8 cellular contexts compared by ENCODE assay signal in genomic region chr5:177390363-177391300, GRCh38. TPM values are rescaled to one million over a fixed set of nuclear protein-coding genes. Genes with fewer than 3 reads are reported as not detected.
DNase-seq lines count a peak whose midpoint lies in the region; ATAC-seq and TF ChIP-seq lines count a peak whose summit lies in the region.

No MANE protein-coding gene starts in this region.

- intact Hi-C loops in A673 (cut with micrococcal nuclease; ENCODE audit: unreplicated experiment): loop anchor here (1.0 kb wide), 2 partner anchors 64 to 111 kb away; no protein-coding TSS in a partner anchor

- WGBS in lung, 2 donors: 24 to 27% methylated on average over 13 of the region's 13 CpGs

- POLR2A ChIA-PET in A673 (lab: Charles Lee; ENCODE audit: low non-redundant PET): no interaction called here

- BruUV-seq in A673 (replicated peaks; lab: Mats Ljungman, UMichigan): no TSS peak

- H3K36me3 ChIP-seq in A673 (ENCODE audit: insufficient read depth, low read length, poor library complexity, severe bottlenecking) (no peaks in the 10 kb centered on the region), lung (ENCODE audit: control insufficient read depth in 2 of 2, insufficient read depth in 2 of 2, low read length in 2 of 2) (no peaks in the 10 kb centered on the region)

- ATAC-seq in GM18517 (IDR thresholded peaks at IDR 0.05; ENCODE audit: unreplicated experiment) (peak; percentile 50), HG03460 (IDR thresholded peaks at IDR 0.05; ENCODE audit: unreplicated experiment) (peak; percentile 57), lung (ENCODE audit: insufficient read depth, low FRiP score) (peak; percentile 78)

- peaks cover 4% of the 10 kb centered on the region for H3K4me1 ChIP-seq in A673 (ENCODE audit: insufficient read depth, low read length, poor library complexity, severe bottlenecking)
- H3K4me1 ChIP-seq in lung (ENCODE audit: control insufficient read depth in 2 of 2, insufficient read depth in 2 of 2, low read length in 2 of 2): no peaks in the 10 kb centered on the region

- H3K27me3 ChIP-seq in A673 (replicated peaks; ENCODE audit: insufficient read depth, low read depth, low read length, poor library complexity): no peaks in the 10 kb centered on the region
- H3K27me3 ChIP-seq in lung (ENCODE audit: control insufficient read depth, insufficient read depth): peaks cover 5% of the 10 kb centered on the region

- no peaks in the 10 kb centered on the region for H3K9me3 ChIP-seq in A673 (ENCODE audit: low read depth, low read length, poor library complexity, severe bottlenecking)
- H3K9me3 ChIP-seq in lung (ENCODE audit: control insufficient read depth in 2 of 2, insufficient read depth in 1 of 2, low read length in 1 of 2): no peaks in the 10 kb centered on the region

- CTCF ChIA-PET in A673 (lab: Charles Lee): interaction anchor here (0.5 to 1.7 kb wide), 12 partner anchors 8 to 110 kb away, joined by 3 to 33 read pairs (median 4); no protein-coding TSS in a partner anchor

- TF ChIP-seq CTCF in A673 (conservative IDR thresholded peaks at IDR 0.05; ENCODE audit: low read depth, low read length) (peak; percentile 85), lung (IDR thresholded peaks at IDR 0.05; ENCODE audit: control extremely low read depth, extremely low read depth) (peak; percentile 97)

- H3K27ac ChIP-seq in A673 (ENCODE audit: low read depth, low read length, poor library complexity, severe bottlenecking) (no peak overlapping the region), lung (ENCODE audit: low read depth in 1 of 2, low read length in 1 of 2) (no peak overlapping the region)

- peak; percentile 86 for DNase-seq in A673 (ENCODE audit: low spot score)
- DNase-seq in NCI-H526 (lab: John Stamatoyannopoulos, UW): peak; percentile 53 to 81
- peak; percentile 86 for DNase-seq in activated CD4-positive, alpha-beta T cell treated with anti-CD3 and anti-CD28 coated beads, Interleukin-2, amount 50 U/mL, for 1 hour
- peak; percentile 55 to 80 for DNase-seq in dermis microvascular lymphatic vessel endothelial cell (ENCODE audit: low read depth in 2 of 2)
- peak; percentile 83 for DNase-seq in lung (ENCODE audit: low spot score)
- peak; percentile 66 for DNase-seq in stimulated activated CD8-positive, alpha-beta memory T cell treated with anti-CD3 and anti-CD28 coated beads, Interleukin-12 subunit alpha, Interleukin-12 subunit beta, amount 100 ng/mL, for 24 hours (ENCODE audit: extremely low read depth)

- no peak overlapping the region for H3K4me3 ChIP-seq in A673 (ENCODE audit: low read depth, low read length, poor library complexity, severe bottlenecking)
- no peak overlapping the region for H3K4me3 ChIP-seq in lung

RNA-seq across cellular contexts. Expression of gene SLC34A1, which starts 6.4 kb away (rescaled TPM):
- total RNA-seq in A673 (2021) (not detected in 2 replicates), dermis microvascular lymphatic vessel endothelial cell (not detected in 2 replicates), lung (not detected)
- polyA plus RNA-seq in lung: under 1 TPM in 1 of 2 donors, not detected in 1; 0.02 TPM

RNA-seq across cellular contexts. Expression of gene PFN3, which starts 9.8 kb away (rescaled TPM):
- total RNA-seq in A673 (2021) (not detected in 2 replicates), dermis microvascular lymphatic vessel endothelial cell (not detected in 2 replicates), lung (not detected)
- polyA plus RNA-seq in lung: not detected

RNA-seq across cellular contexts. Expression of gene F12, which starts 18.7 kb away (rescaled TPM):
- total RNA-seq in A673 (2021) (0.81 TPM in 1 of 2 replicates, not detected in the other), dermis microvascular lymphatic vessel endothelial cell (0.51 and 0.89 TPM in 2 replicates), lung (1 to 10 TPM in 1 of 2 donors, not detected in 1; 1.4 TPM)
- 1 to 10 TPM; 1.3 to 1.7 TPM for polyA plus RNA-seq in lung

RNA-seq across cellular contexts. Expression of gene RGS14, which starts 32.9 kb away (rescaled TPM):
- total RNA-seq in A673 (2021): 3.1 and 6.5 TPM in 2 replicates
- total RNA-seq in dermis microvascular lymphatic vessel endothelial cell: 3.7 and 4.7 TPM in 2 replicates
- 10 to 100 TPM in 1 of 2 donors, 1 to 10 TPM in 1; 9.3 to 28.8 TPM for total RNA-seq in lung
- polyA plus RNA-seq in lung: 10 to 100 TPM; 17.3 to 32.8 TPM

RNA-seq across cellular contexts. Expression of gene GRK6, which starts 35.8 kb away (rescaled TPM):
- total RNA-seq in A673 (2021) (32.1 and 38.1 TPM in 2 replicates), dermis microvascular lymphatic vessel endothelial cell (15.4 and 18.0 TPM in 2 replicates), lung (10 to 100 TPM; 22.4 to 58.1 TPM)
- 10 to 100 TPM; 20.7 to 68.0 TPM for polyA plus RNA-seq in lung
